ENCODE assay signal across 6 cellular contexts in the genomic region with DNA sequence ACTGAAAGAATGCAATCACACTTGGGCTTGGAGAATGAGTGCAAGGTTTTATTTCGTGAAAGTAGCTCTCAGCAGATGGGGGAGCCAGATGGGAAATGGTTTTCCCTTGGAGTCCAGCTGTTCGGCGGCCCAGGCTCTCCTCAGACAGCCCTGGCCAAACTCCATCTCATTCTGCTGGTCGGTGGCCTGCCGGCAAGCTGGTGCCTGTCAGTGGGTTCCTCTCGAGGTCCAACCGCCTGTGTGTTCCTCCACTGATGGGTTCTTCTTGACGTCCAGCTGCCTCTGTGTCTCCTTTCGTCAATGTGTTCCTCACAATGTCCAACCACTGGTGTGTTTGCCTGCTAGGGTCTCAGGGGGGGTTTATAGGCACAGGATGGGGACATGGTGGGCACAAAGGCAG.
"Had no signal": no experiment of that assay in that cellular context is flagged by ENCODE, and none has a peak within 500 bp of the region (broad histone marks: within the 10 kb centered on the region; RNA-seq: fewer than 3 reads in every experiment).

No MANE protein-coding gene starts in this region.

- H3K27ac Mint-ChIP-seq: IgD-negative memory B cell had no signal

- ATAC-seq: HepG2, K562 had no signal

- DNase-seq: IMR-90, KBM-7, KG1 had no signal

- H3K4me1 Mint-ChIP-seq: IgD-negative memory B cell had no signal

- H3K4me3 Mint-ChIP-seq: IgD-negative memory B cell had no signal

- H3K27me3 Mint-ChIP-seq: IgD-negative memory B cell had no signal

- H3K36me3 Mint-ChIP-seq: IgD-negative memory B cell had no signal
